8 cellular contexts compared by ENCODE assay signal in genomic region chrX:81120270-81120935, GRCh38.
DNase-seq lines count a peak whose midpoint lies in the region; ATAC-seq and TF ChIP-seq lines count a peak whose summit lies in the region.

No MANE protein-coding gene starts in this region.

- DNase-seq in CD4-positive, CD25-positive, alpha-beta regulatory T cell: peak in 1 of 3 donors; percentile 13
- DNase-seq in WERI-Rb-1 (peak; percentile 7), hepatocyte (ENCODE audit: low spot score) (no peak), ureter (ENCODE audit: low spot score) (no peak)
- no peak for DNase-seq in stimulated activated CD4-positive, alpha-beta T cell treated with anti-CD3 and anti-CD28 coated beads, Interleukin-1b, Interleukin-23, amount 100 ng/mL, for 48 hours

- H3K27ac Mint-ChIP-seq in CD4-positive, CD25-positive, alpha-beta regulatory T cell: peak overlapping the region in 2 of 3 donors; percentile 52 to 85

- H3K4me2 ChIP-seq in hepatocyte: peak overlapping the region; percentile 77

- H3K79me2 ChIP-seq in hepatocyte: no peaks in the 10 kb centered on the region

- H3K9me2 ChIP-seq in hepatocyte (replicated peaks; ENCODE audit: insufficient read depth): no peaks in the 10 kb centered on the region

- H3K36me3 ChIP-seq in CD4-positive, CD25-positive, alpha-beta regulatory T cell (ENCODE audit: control insufficient read depth, insufficient read depth, low read length): no peaks in the 10 kb centered on the region
- no peaks in the 10 kb centered on the region for H3K36me3 ChIP-seq in WERI-Rb-1
- H3K36me3 ChIP-seq in hepatocyte (replicated peaks; ENCODE audit: insufficient read depth, low read depth): no peaks in the 10 kb centered on the region
- H3K36me3 ChIP-seq in skeletal muscle tissue (ENCODE audit: control insufficient read depth in 3 of 3, insufficient read depth in 3 of 3, low read length in 3 of 3): no peaks in the 10 kb centered on the region

- H3K9ac ChIP-seq in skeletal muscle tissue (ENCODE audit: low read depth in 1 of 3, low read length in 3 of 3): peak overlapping the region; percentile 8 to 77 (median 63)

- WGBS in hepatocyte (ENCODE audit: low lambda C conversion rate, missing lambda C conversion rate): 39% methylated on average over 17 of the region's 17 CpGs

- peaks cover 22% of the 10 kb centered on the region for H3K27me3 Mint-ChIP-seq in CD4-positive, CD25-positive, alpha-beta regulatory T cell

- TF ChIP-seq CTCF in WERI-Rb-1 (IDR thresholded peaks at IDR 0.05; ENCODE audit: low read depth, low read length): no peak
- TF ChIP-seq CTCF in hepatocyte (IDR thresholded peaks at IDR 0.05; ENCODE audit: poor library complexity): no peak

- no peak overlapping the region for H3K27ac ChIP-seq in CD4-positive, CD25-positive, alpha-beta regulatory T cell (ENCODE audit: insufficient read depth, low read length, poor library complexity, severe bottlenecking)
- peak overlapping the region; percentile 41 for H3K27ac ChIP-seq in WERI-Rb-1
- H3K27ac ChIP-seq in hepatocyte: peak overlapping the region; percentile 28
- no peak overlapping the region for H3K27ac ChIP-seq in skeletal muscle tissue (ENCODE audit: low read depth, low read length)

- H3K36me3 Mint-ChIP-seq in CD4-positive, CD25-positive, alpha-beta regulatory T cell: no peaks in the 10 kb centered on the region

- H4K20me1 ChIP-seq in hepatocyte (ENCODE audit: insufficient read depth, poor library complexity, severe bottlenecking): no peaks in the 10 kb centered on the region

- H2AFZ ChIP-seq in hepatocyte: peak overlapping the region; percentile 86

- no peaks in the 10 kb centered on the region for H3K9me3 Mint-ChIP-seq in CD4-positive, CD25-positive, alpha-beta regulatory T cell

- no peak for ATAC-seq in CD4-positive, CD25-positive, alpha-beta regulatory T cell (ENCODE audit: low read depth in 2 of 2)
- peak; percentile 25 for ATAC-seq in GM19328 (IDR thresholded peaks at IDR 0.05; ENCODE audit: unreplicated experiment)
- ATAC-seq in HG03196 (IDR thresholded peaks at IDR 0.05; ENCODE audit: unreplicated experiment): peak; percentile 41

- H3K4me1 ChIP-seq in CD4-positive, CD25-positive, alpha-beta regulatory T cell (ENCODE audit: control insufficient read depth, insufficient read depth, low read length, poor library complexity, severe bottlenecking): no peaks in the 10 kb centered on the region
- H3K4me1 ChIP-seq in hepatocyte (ENCODE audit: insufficient read depth) (no peaks in the 10 kb centered on the region), skeletal muscle tissue (ENCODE audit: control insufficient read depth in 3 of 3, insufficient read depth in 3 of 3, low read length in 3 of 3) (no peaks in the 10 kb centered on the region)

- peak overlapping the region; percentile 87 to 97 (median 92) for H3K4me3 Mint-ChIP-seq in CD4-positive, CD25-positive, alpha-beta regulatory T cell

- no peaks in the 10 kb centered on the region for H3K9me3 ChIP-seq in CD4-positive, CD25-positive, alpha-beta regulatory T cell (ENCODE audit: control insufficient read depth in 2 of 2, low read length in 2 of 2)
- no peaks in the 10 kb centered on the region for H3K9me3 ChIP-seq in WERI-Rb-1 (ENCODE audit: severe bottlenecking)
- no peaks in the 10 kb centered on the region for H3K9me3 ChIP-seq in hepatocyte (ENCODE audit: low read depth)
- H3K9me3 ChIP-seq in skeletal muscle tissue (ENCODE audit: control insufficient read depth in 3 of 3, low read length in 3 of 3): no peaks in the 10 kb centered on the region

- peak overlapping the region; percentile 87 for H3K4me3 ChIP-seq in CD4-positive, CD25-positive, alpha-beta regulatory T cell (ENCODE audit: low read depth, low read length)
- H3K4me3 ChIP-seq in WERI-Rb-1 (ENCODE audit: low read depth, low read length) (peak overlapping the region; percentile 56), hepatocyte (peak overlapping the region; percentile 23), skeletal muscle tissue (ENCODE audit: low read length in 3 of 3) (peak overlapping the region; percentile 71 to 84 (median 80))

- H3K4me1 Mint-ChIP-seq in CD4-positive, CD25-positive, alpha-beta regulatory T cell: peaks cover 7 to 22% (median 10%) of the 10 kb centered on the region in 4 donors

- peaks cover 3% of the 10 kb centered on the region for H3K27me3 ChIP-seq in CD4-positive, CD25-positive, alpha-beta regulatory T cell (ENCODE audit: control insufficient read depth, insufficient read depth, low read length)
- H3K27me3 ChIP-seq in WERI-Rb-1 (ENCODE audit: insufficient read depth, low read depth, severe bottlenecking) (peaks cover 28% of the 10 kb centered on the region), hepatocyte (peaks cover 7% of the 10 kb centered on the region), skeletal muscle tissue (ENCODE audit: control insufficient read depth in 3 of 3, insufficient read depth in 3 of 3, low read length in 3 of 3) (no peaks in the 10 kb centered on the region)

Comparison
In these comparisons a context has a peak if more than half of its experiments do, and no peak if none do; other contexts are left out.
1. ATAC-seq: peak in GM19328 (single experiment) and HG03196 (single experiment); none in CD4-positive, CD25-positive, alpha-beta regulatory T cell (0 of 2).
2. H3K27ac ChIP-seq: peak in WERI-Rb-1 (single experiment) and hepatocyte (single experiment); none in CD4-positive, CD25-positive, alpha-beta regulatory T cell (single experiment) and skeletal muscle tissue (single experiment).
3. H3K4me3 ChIP-seq: peak in every context shown above with its lines; median percentile 87 in CD4-positive, CD25-positive, alpha-beta regulatory T cell; 80 in skeletal muscle tissue; 56 in WERI-Rb-1; 23 in hepatocyte.